1 cellular context compared by ENCODE assay signal in genomic region chr17:35540589-35541404, GRCh38.
TF ChIP-seq lines count a peak whose summit lies in the region.

No MANE protein-coding gene starts in this region.

TF ChIP-seq in GM12878, 131 proteins besides CTCF, POLR2A, EP300 and RAD21 (continued from another document):
- TF ChIP-seq CUX1 (IDR thresholded peaks at IDR 0.05; ENCODE audit: insufficient replicate concordance, low read depth, low read length) (no peak), MLLT1 (IDR thresholded peaks at IDR 0.05) (no peak), POLR2AphosphoS2 (IDR thresholded peaks at IDR 0.05; ENCODE audit: low read depth, low read length) (no peak), E2F8 (IDR thresholded peaks at IDR 0.05; ENCODE audit: low read depth, partially characterized antibody) (no peak), POU2F2 (IDR thresholded peaks at IDR 0.05; ENCODE audit: borderline replicate concordance, low read depth, low read length) (no peak), PBX3 (IDR thresholded peaks at IDR 0.05; ENCODE audit: insufficient replicate concordance, low read depth, low read length) (no peak), ZNF207 (IDR thresholded peaks at IDR 0.05; ENCODE audit: borderline replicate concordance) (no peak), NBN (IDR thresholded peaks at IDR 0.05) (no peak), CEBPZ (IDR thresholded peaks at IDR 0.05; ENCODE audit: low read depth, low read length) (no peak), KAT2A (conservative IDR thresholded peaks at IDR 0.05; ENCODE audit: control insufficient read depth, low read depth, low read length) (no peak), MEF2A (IDR thresholded peaks at IDR 0.05; ENCODE audit: insufficient read depth, low read depth, low read length) (no peak), GATAD2B (conservative IDR thresholded peaks at IDR 0.05; ENCODE audit: low read depth) (no peak), USF2 (IDR thresholded peaks at IDR 0.05; ENCODE audit: borderline replicate concordance, low read depth, low read length) (no peak), ASH2L (IDR thresholded peaks at IDR 0.05; ENCODE audit: borderline replicate concordance, low read depth) (peak; percentile 85; the same call in 1 of the 2 replicates)
